In genomic region chr6:137705166-137706064, GRCh38 we compare ENCODE assay signal across 8 cellular contexts.
A peak's percentile ranks its signal among the peaks of the same experiment; 100 is the strongest.
DNase-seq lines count a peak whose midpoint lies in the region; ATAC-seq, FAIRE-seq and TF ChIP-seq lines count a peak whose summit lies in the region.

No MANE protein-coding gene starts in this region.

- H3K9me3 ChIP-seq in CD4-positive, alpha-beta T cell (ENCODE audit: control insufficient read depth, low read length): no peaks in the 10 kb centered on the region

- intact Hi-C loops in CD4-positive, alpha-beta T cell (cut with DNase I, micrococcal nuclease): loop anchor here (1.0 to 10.0 kb wide), 8 partner anchors 93 to 699 kb away; partner anchors contain the start of genes HEBP2 (in 1 of the 2) and PERP (in 1 of the 2)

- POLR2A ChIA-PET in CD4-positive, alpha-beta T cell (lab: Charles Lee): interaction anchor here (0.7 kb wide), 1 partner anchor 253 kb away, joined by 3 read pairs; no protein-coding TSS in a partner anchor

- peak overlapping the region; percentile 46 for H3K27ac Mint-ChIP-seq in CD4-positive, alpha-beta T cell
- peak overlapping the region; percentile 81 for H3K27ac Mint-ChIP-seq in stimulated activated naive CD8-positive, alpha-beta T cell treated with anti-CD3 and anti-CD28 coated beads, Interleukin-15, Interleukin-2, amounts not matched to agents 100 ng/mL and 50 ng/mL, for 24 hours

- no peaks in the 10 kb centered on the region for H3K9me3 Mint-ChIP-seq in CD4-positive, alpha-beta T cell
- H3K9me3 Mint-ChIP-seq in stimulated activated naive CD8-positive, alpha-beta T cell treated with anti-CD3 and anti-CD28 coated beads, Interleukin-15, Interleukin-2, amounts not matched to agents 100 ng/mL and 50 ng/mL, for 24 hours: no peaks in the 10 kb centered on the region

- H3K4me1 Mint-ChIP-seq in CD4-positive, alpha-beta T cell (ENCODE audit: low read depth): peaks cover 44% of the 10 kb centered on the region
- peaks cover 92% of the 10 kb centered on the region for H3K4me1 Mint-ChIP-seq in stimulated activated naive CD8-positive, alpha-beta T cell treated with anti-CD3 and anti-CD28 coated beads, Interleukin-15, Interleukin-2, amounts not matched to agents 100 ng/mL and 50 ng/mL, for 24 hours (ENCODE audit: low read depth)

- CTCF ChIA-PET in CD4-positive, alpha-beta T cell (lab: Charles Lee): interaction anchor here (0.9 to 6.3 kb wide), 8 partner anchors 11 to 270 kb away, joined by 3 to 65 read pairs (median 4); partner anchors contain the start of gene TNFAIP3

- peak; percentile 28 for ATAC-seq in CD4-positive, alpha-beta T cell (ENCODE audit: poor library complexity)
- ATAC-seq in GM21737 (IDR thresholded peaks at IDR 0.05; ENCODE audit: unreplicated experiment): peak; percentile 44
- ATAC-seq in HG03280 (IDR thresholded peaks at IDR 0.05; ENCODE audit: unreplicated experiment): no peak

- no peak overlapping the region for H3K27ac ChIP-seq in CD4-positive, alpha-beta T cell (ENCODE audit: low read depth, low read length)

- H3K27me3 Mint-ChIP-seq in CD4-positive, alpha-beta T cell: no peaks in the 10 kb centered on the region
- no peaks in the 10 kb centered on the region for H3K27me3 Mint-ChIP-seq in stimulated activated naive CD8-positive, alpha-beta T cell treated with anti-CD3 and anti-CD28 coated beads, Interleukin-15, Interleukin-2, amounts not matched to agents 100 ng/mL and 50 ng/mL, for 24 hours

- no peak overlapping the region for H3K4me3 Mint-ChIP-seq in CD4-positive, alpha-beta T cell
- H3K4me3 Mint-ChIP-seq in stimulated activated naive CD8-positive, alpha-beta T cell treated with anti-CD3 and anti-CD28 coated beads, Interleukin-15, Interleukin-2, amounts not matched to agents 100 ng/mL and 50 ng/mL, for 24 hours: peak overlapping the region; percentile 30

- peak; percentile 55 to 74 (median 68) for DNase-seq in CD4-positive, alpha-beta T cell
- DNase-seq in NCI-H82 (lab: John Stamatoyannopoulos, UW): peak; percentile 50
- peak; percentile 86 for DNase-seq in activated CD8-positive, alpha-beta memory T cell treated with anti-CD3 and anti-CD28 coated beads for 24 hours
- peak; percentile 78 for DNase-seq in myocyte (ENCODE audit: low read depth)

- no peaks in the 10 kb centered on the region for H3K27me3 ChIP-seq in CD4-positive, alpha-beta T cell (ENCODE audit: control insufficient read depth, insufficient read depth, low read length)

- TF ChIP-seq CTCF in CD4-positive, alpha-beta T cell (IDR thresholded peaks at IDR 0.05): peak; percentile 73

- peaks cover 5% of the 10 kb centered on the region for H3K36me3 Mint-ChIP-seq in CD4-positive, alpha-beta T cell (ENCODE audit: low read depth)
- no peaks in the 10 kb centered on the region for H3K36me3 Mint-ChIP-seq in stimulated activated naive CD8-positive, alpha-beta T cell treated with anti-CD3 and anti-CD28 coated beads, Interleukin-15, Interleukin-2, amounts not matched to agents 100 ng/mL and 50 ng/mL, for 24 hours (ENCODE audit: low read depth)

- FAIRE-seq in endometrium (lab: Jason Lieb, UNC): peak; percentile 74
